In genomic region chr15:57640935-57641682, GRCh38 we compare ENCODE assay signal across 8 cellular contexts. TPM values are rescaled to one million over a fixed set of nuclear protein-coding genes. Genes with fewer than 3 reads are reported as not detected.
DNase-seq lines count a peak whose midpoint lies in the region; ATAC-seq and TF ChIP-seq lines count a peak whose summit lies in the region.

No MANE protein-coding gene starts in this region.

- in situ Hi-C loops in mammary epithelial cell (cut with MboI; ENCODE audit: low sequenced_read_pairs in 2 of 2), result no loop called here

- no peaks in the 10 kb centered on the region for H3K79me2 ChIP-seq in mammary epithelial cell (ENCODE audit: insufficient read depth, low read length)

- H2AFZ ChIP-seq in mammary epithelial cell (ENCODE audit: low read depth, low read length), result no peak overlapping the region

- H3K36me3 Mint-ChIP-seq in mesothelial cell of epicardium, result peaks cover 2% of the 10 kb centered on the region

- no peak overlapping the region for H3K27ac ChIP-seq in mammary epithelial cell (ENCODE audit: insufficient read depth, low read depth, low read length)

- H3K9me3 ChIP-seq in mammary epithelial cell (replicated peaks; ENCODE audit: insufficient read depth, low read length), result no peaks in the 10 kb centered on the region

- no peak overlapping the region for H3K4me3 ChIP-seq in mammary epithelial cell (replicated peaks in 1 of 3; ENCODE audit: insufficient read depth in 1 of 3, low read depth in 2 of 3, low read length in 3 of 3)

- no peaks in the 10 kb centered on the region for H3K36me3 ChIP-seq in mammary epithelial cell (ENCODE audit: insufficient read depth, low read length)

- no peaks in the 10 kb centered on the region for H3K27me3 Mint-ChIP-seq in mesothelial cell of epicardium (ENCODE audit: low read depth)

- no peak overlapping the region for H3K4me2 ChIP-seq in mammary epithelial cell (ENCODE audit: insufficient read depth, low read depth, low read length)

- peaks cover 4% of the 10 kb centered on the region for H3K4me1 Mint-ChIP-seq in mesothelial cell of epicardium

- H3K4me1 ChIP-seq in mammary epithelial cell (ENCODE audit: insufficient read depth, low read length), result no peaks in the 10 kb centered on the region

- peak; percentile 42 for ATAC-seq in Right ventricle myocardium superior (ENCODE audit: poor library complexity)
- no peak for ATAC-seq in GM21619 (IDR thresholded peaks at IDR 0.05; ENCODE audit: unreplicated experiment)
- no peak for ATAC-seq in GM19452 (IDR thresholded peaks at IDR 0.05; ENCODE audit: unreplicated experiment)

- intact Hi-C loops in Right ventricle myocardium superior (cut with DNase I) (no loop called here), cardiac septum (cut with DNase I) (no loop called here), mammary epithelial cell (cut with micrococcal nuclease) (loop anchor here (1.0 to 10.0 kb wide), 3 partner anchors 66 to 544 kb away; no protein-coding TSS in a partner anchor), posterior vena cava (cut with DNase I) (no loop called here)

- no peak for DNase-seq in Right ventricle myocardium superior
- DNase-seq in cardiac septum (ENCODE audit: low spot score), result no peak
- DNase-seq in NCI-H1105 treated with DMSO at 0.1 percent for 48 hours (lab: John Stamatoyannopoulos, UW), result peak; percentile 16
- DNase-seq in mammary epithelial cell, result peak; percentile 30
- no peak for DNase-seq in mesothelial cell of epicardium (ENCODE audit: low spot score in 2 of 2, unreplicated experiment in 2 of 2)
- no peak for DNase-seq in posterior vena cava (ENCODE audit: low spot score)

- H3K9me3 Mint-ChIP-seq in mesothelial cell of epicardium, result no peaks in the 10 kb centered on the region

- dilution Hi-C loops in mammary epithelial cell (cut with HindIII; ENCODE audit: low sequenced_read_pairs), result no loop called here

- no TSS peak for BruUV-seq in mammary epithelial cell (replicated peaks; lab: Mats Ljungman, UMichigan)

- no peak overlapping the region for H3K4me3 Mint-ChIP-seq in mesothelial cell of epicardium

- no peaks in the 10 kb centered on the region for H3K27me3 ChIP-seq in mammary epithelial cell (ENCODE audit: insufficient read depth, low read length)

- no peak overlapping the region for H3K27ac Mint-ChIP-seq in mesothelial cell of epicardium

- no peak overlapping the region for H3K9ac ChIP-seq in mammary epithelial cell (ENCODE audit: insufficient read depth, low read length)

- CTCF ChIA-PET in mammary epithelial cell (lab: Charles Lee; ENCODE audit: low non-redundant PET), result interaction anchor here (0.6 kb wide), 1 partner anchor 320 kb away, joined by 4 read pairs; no protein-coding TSS in a partner anchor

- TF ChIP-seq CTCF in mammary epithelial cell (conservative IDR thresholded peaks at IDR 0.05 in 1 of 2, IDR thresholded peaks at IDR 0.05 in 1 of 2; ENCODE audit: extremely low read depth in 1 of 2, insufficient read depth in 1 of 2, low read depth in 1 of 2, low read length in 2 of 2) (peak; percentile 41 to 60), mesothelial cell of epicardium (IDR thresholded peaks at IDR 0.05; ENCODE audit: unreplicated experiment) (peak; percentile 43)

- no peaks in the 10 kb centered on the region for H4K20me1 ChIP-seq in mammary epithelial cell (ENCODE audit: insufficient read depth, low read length)

- WGBS in mammary epithelial cell (ENCODE audit: low coverage, missing lambda C conversion rate), result 50% methylated on average over 8 of the region's 8 CpGs

RNA-seq across cellular contexts. Expression of gene MYZAP, which starts 49.4 kb away (rescaled TPM):
- 966 TPM for total RNA-seq in Right ventricle myocardium superior
- 658 TPM for total RNA-seq in cardiac septum
- total RNA-seq in mammary epithelial cell, result 1 to 10 TPM; 1.0 to 4.8 TPM
- polyA plus RNA-seq in mammary epithelial cell, result 1.0 TPM
- not detected for polyA minus RNA-seq in mammary epithelial cell
- total RNA-seq in mesothelial cell of epicardium, result 3.3 to 3.9 TPM (median 3.8 TPM) in 3 replicates
- 1 to 10 TPM; 6.2 to 8.4 TPM for total RNA-seq in posterior vena cava

Comparison
In these comparisons a context has a peak if more than half of its experiments do, and no peak if none do; other contexts are left out.
1. DNase-seq: peak in NCI-H1105 treated with DMSO at 0.1 percent for 48 hours (single experiment) and mammary epithelial cell (single experiment); none in Right ventricle myocardium superior (single experiment), cardiac septum (single experiment), mesothelial cell of epicardium (0 of 2) and posterior vena cava (single experiment).
2. RNA of gene MYZAP, which starts 49.4 kb away (total RNA-seq): 966 TPM in Right ventricle myocardium superior (single experiment) and 658 TPM in cardiac septum (single experiment); 6.2 to 8.4 TPM in posterior vena cava, 1.0 to 4.8 TPM in mammary epithelial cell and 3.3 to 3.9 TPM in mesothelial cell of epicardium; every median in the first group is over 10 times any median in the second.